In genomic region chr17:15926039-15926740, GRCh38 we compare ENCODE assay signal across 34 cellular contexts. TPM values are rescaled to one million over a fixed set of nuclear protein-coding genes. Genes with fewer than 3 reads are reported as not detected.
A peak's percentile ranks its signal among the peaks of the same experiment; 100 is the strongest.
DNase-seq lines count a peak whose midpoint lies in the region; ATAC-seq and TF ChIP-seq lines count a peak whose summit lies in the region.
"Had no signal": no experiment of that assay in that cellular context is flagged by ENCODE, and none has a peak within 500 bp of the region (broad histone marks: within the 10 kb centered on the region; RNA-seq: fewer than 3 reads in every experiment).

No MANE protein-coding gene starts in this region.

- H3K27ac Mint-ChIP-seq in GM23338, result no peak overlapping the region
- H3K27ac Mint-ChIP-seq: activated CD4-positive, alpha-beta T cell treated with anti-CD3 and anti-CD28 coated beads for 36 hours; activated naive CD8-positive, alpha-beta T cell treated with anti-CD3 and anti-CD28 coated beads for 36 hours; IgD-negative memory B cell had no signal

- no peaks in the 10 kb centered on the region for H3K36me3 ChIP-seq in transverse colon
- no peaks in the 10 kb centered on the region for H3K36me3 ChIP-seq in GM23338 (ENCODE audit: insufficient read depth)
- H3K36me3 ChIP-seq: colonic mucosa, right lobe of liver, upper lobe of left lung had no signal

- no peaks in the 10 kb centered on the region for H3K79me2 ChIP-seq in GM23338 (replicated peaks; ENCODE audit: insufficient read depth)

- WGBS in transverse colon (ENCODE audit: low coverage in 1 of 2), 2 donors, result 76 to 80% methylated on average over 3 to 9 of the region's 9 CpGs

- no peaks in the 10 kb centered on the region for H3K27me3 ChIP-seq in transverse colon
- no peaks in the 10 kb centered on the region for H3K27me3 ChIP-seq in GM23338 (ENCODE audit: insufficient read depth)
- H3K27me3 ChIP-seq: colonic mucosa, right lobe of liver, upper lobe of left lung had no signal

- TF ChIP-seq CTCF in fibroblast of pulmonary artery (IDR thresholded peaks at IDR 0.05; ENCODE audit: low read length, missing control alignments), result no peak
- TF ChIP-seq CTCF in transverse colon (IDR thresholded peaks at IDR 0.05), result no peak
- TF ChIP-seq CTCF in GM23338 (conservative IDR thresholded peaks at IDR 0.05; ENCODE audit: low read depth in 2 of 2), result no peak

- peak; percentile 63 for TF ChIP-seq EP300 in transverse colon (IDR thresholded peaks at IDR 0.05; ENCODE audit: low read depth)

- H3K4me3 Mint-ChIP-seq in GM23338, result no peak overlapping the region
- H3K4me3 Mint-ChIP-seq: activated CD4-positive, alpha-beta T cell treated with anti-CD3 and anti-CD28 coated beads for 36 hours; activated naive CD8-positive, alpha-beta T cell treated with anti-CD3 and anti-CD28 coated beads for 36 hours; IgD-negative memory B cell; neural crest cell had no signal

- no peak for ATAC-seq in GM23338
- no peak for ATAC-seq in GM19397 (IDR thresholded peaks at IDR 0.05; ENCODE audit: unreplicated experiment)
- ATAC-seq: activated CD4-positive, alpha-beta T cell treated with anti-CD3 and anti-CD28 coated beads for 36 hours; right lobe of liver had no signal

- H3F3A ChIP-seq in GM23338 (replicated peaks; ENCODE audit: low read depth), result no peaks in the 10 kb centered on the region

- H3K27ac ChIP-seq in transverse colon (peak overlapping the region in 1 of 4 donors; percentile 61), GM23338 (ENCODE audit: low read depth) (no peak overlapping the region)
- H3K27ac ChIP-seq: 22Rv1, C4-2B, colonic mucosa, PC-9, right lobe of liver, upper lobe of left lung, VCaP had no signal

- no peak for TF ChIP-seq POLR2A in transverse colon (IDR thresholded peaks at IDR 0.05)

- no peak overlapping the region for H3K4me2 ChIP-seq in GM23338
- H3K4me2 ChIP-seq: PC-9 had no signal

- no peaks in the 10 kb centered on the region for H3K9me2 ChIP-seq in GM23338 (ENCODE audit: insufficient read depth)

- H3K4me1 ChIP-seq in transverse colon (no peaks in the 10 kb centered on the region), GM23338 (ENCODE audit: insufficient read depth) (no peaks in the 10 kb centered on the region)
- H3K4me1 ChIP-seq: colonic mucosa, right lobe of liver, upper lobe of left lung had no signal

- H3K27me3 Mint-ChIP-seq in GM23338 (ENCODE audit: insufficient read depth, low read depth, poor library complexity), result peaks cover 1% of the 10 kb centered on the region

- peaks cover 3 to 4% of the 10 kb centered on the region in 2 donors for H3K9me3 ChIP-seq in transverse colon
- H3K9me3 ChIP-seq: colonic mucosa, right lobe of liver had no signal

- H3K4me3 ChIP-seq in fibroblast of pulmonary artery (replicated peaks; ENCODE audit: low read depth, low read length), result no peak overlapping the region
- no peak overlapping the region for H3K4me3 ChIP-seq in transverse colon
- H3K4me3 ChIP-seq in GM23338, result no peak overlapping the region
- H3K4me3 ChIP-seq: colonic mucosa, PC-9, right lobe of liver, upper lobe of left lung had no signal

- in situ Hi-C loops in transverse colon (cut with MboI; ENCODE audit: low pct_ligation_motif_present in 1 of 4, low pct_unique_long_range_greater_than_20kb in 1 of 4, low sequenced_read_pairs in 3 of 4), result loop anchor here in 2 of 4 donors (25.0 kb wide), 1 partner anchor 89 kb away; no protein-coding TSS in a partner anchor

- no peaks in the 10 kb centered on the region for H3K9me3 Mint-ChIP-seq in GM23338
- H3K9me3 Mint-ChIP-seq: neural crest cell had no signal

- intact Hi-C loops in transverse colon (cut with DNase I; ENCODE audit: low total_unique reads), result no loop called here

- DNase-seq in activated effector memory CD4-positive, alpha-beta T cell treated with anti-CD3 and anti-CD28 coated beads, Interleukin-2, amount 50 U/mL, for 16 hours, result peak; percentile 34
- DNase-seq in activated effector memory CD4-positive, alpha-beta T cell treated with Interleukin-2 at 50 U/mL for 16 hours, result no peak
- peak; percentile 65 for DNase-seq in fibroblast of pulmonary artery (ENCODE audit: low read depth)
- peak; percentile 51 for DNase-seq in mesenteric fat pad (ENCODE audit: low spot score)
- peak; percentile 52 for DNase-seq in transverse colon
- no peak for DNase-seq in GM23338 (ENCODE audit: low spot score)
- DNase-seq in superior temporal gyrus (ENCODE audit: extremely low spot score), result no peak
- DNase-seq: activated CD4-positive, alpha-beta T cell treated with anti-CD3 and anti-CD28 coated beads for 36 hours; activated gamma-delta T cell; activated naive CD8-positive, alpha-beta T cell treated with anti-CD3 and anti-CD28 coated beads for 36 hours; colonic mucosa; DMS79; effector memory CD4-positive, alpha-beta T cell; erythroblast; foreskin melanocyte; HCEC 1CT; kidney glomerular epithelial cell; MV-4-11; NCI-H1436 treated with DMSO at 0.1 percent for 48 hours; NCI-H2107; NCI-H345; NCI-H69; PC-9; right lobe of liver; SHP77; stimulated activated CD4-positive, alpha-beta T cell treated with anti-CD3 and anti-CD28 coated beads, Interleukin-4, amount 100 ng/mL, for 24 hours; T-helper 9 cell; upper lobe of left lung had no signal

- H3K36me3 Mint-ChIP-seq in GM23338 (ENCODE audit: low read depth), result no peaks in the 10 kb centered on the region
- H3K36me3 Mint-ChIP-seq: activated naive CD8-positive, alpha-beta T cell treated with anti-CD3 and anti-CD28 coated beads for 36 hours had no signal

- H2AFZ ChIP-seq in GM23338, result no peak overlapping the region
- H2AFZ ChIP-seq: PC-9 had no signal

- no peaks in the 10 kb centered on the region for H4K20me1 ChIP-seq in GM23338 (replicated peaks; ENCODE audit: insufficient read depth)

- peaks cover 5% of the 10 kb centered on the region; the same call in 2 of the 3 replicates for H3K4me1 Mint-ChIP-seq in GM23338
- H3K4me1 Mint-ChIP-seq: activated CD4-positive, alpha-beta T cell treated with anti-CD3 and anti-CD28 coated beads for 36 hours; neural crest cell had no signal

TF ChIP-seq in GM23338, 12 proteins besides CTCF, POLR2A, EP300 and RAD21 (continues in another document):
- no peak for TF ChIP-seq ZNF331 (CRISPR knock-in tag; IDR thresholded peaks at IDR 0.05; ENCODE audit: low read depth)
- TF ChIP-seq STAT1 (IDR thresholded peaks at IDR 0.05; ENCODE audit: unreplicated experiment), result no peak
- no peak for TF ChIP-seq EZH2phosphoT487 (IDR thresholded peaks at IDR 0.05; ENCODE audit: unreplicated experiment)
- TF ChIP-seq ETS1 (IDR thresholded peaks at IDR 0.05), result no peak

RNA-seq across cellular contexts. Expression of gene ADORA2B, which starts 18.7 kb away (rescaled TPM):
- total RNA-seq in mesenteric fat pad (0.55 TPM), transverse colon (10 to 100 TPM; 41.4 to 68.9 (median 52.0) TPM)
- 7.9 and 13.1 TPM in 2 replicates for total RNA-seq in GM23338 (2014; rRNA removed; shearing (Covaris generic))
- polyA plus RNA-seq in GM23338 (2016; fragmentation: Nextera tagmentation; extraction: Ambion mirVana), result 2.7 and 3.3 TPM in 2 replicates

Comparison
In these comparisons a context has a peak if more than half of its experiments do, and no peak if none do; other contexts are left out.
1. DNase-seq: peak in activated effector memory CD4-positive, alpha-beta T cell treated with anti-CD3 and anti-CD28 coated beads, Interleukin-2, amount 50 U/mL, for 16 hours (single experiment), fibroblast of pulmonary artery (single experiment), mesenteric fat pad (single experiment) and transverse colon (single experiment); none in activated effector memory CD4-positive, alpha-beta T cell treated with Interleukin-2 at 50 U/mL for 16 hours (single experiment), GM23338 (single experiment) and superior temporal gyrus (single experiment).